9 cellular contexts compared by ENCODE assay signal in genomic region chr6:163180874-163181541, GRCh38.
A peak's percentile ranks its signal among the peaks of the same experiment; 100 is the strongest.
DNase-seq lines count a peak whose midpoint lies in the region; ATAC-seq and TF ChIP-seq lines count a peak whose summit lies in the region.
"Had no signal": no experiment of that assay in that cellular context is flagged by ENCODE, and none has a peak within 500 bp of the region (broad histone marks: within the 10 kb centered on the region; RNA-seq: fewer than 3 reads in every experiment).

No MANE protein-coding gene starts in this region.

- H3K9me3 Mint-ChIP-seq in progenitor cell of endocrine pancreas (ENCODE audit: low read depth): no peaks in the 10 kb centered on the region
- H3K9me3 Mint-ChIP-seq: stimulated activated naive CD8-positive, alpha-beta T cell treated with anti-CD3 and anti-CD28 coated beads, Interleukin-15, Interleukin-2, amounts not matched to agents 100 ng/mL and 50 ng/mL, for 24 hours had no signal

- peaks cover 28% of the 10 kb centered on the region for H3K9me3 ChIP-seq in AG04450 (ENCODE audit: control insufficient read depth, insufficient read depth, low read length)

- ATAC-seq in Right ventricle myocardium superior (ENCODE audit: poor library complexity): peak; percentile 96
- ATAC-seq in HG02981 (IDR thresholded peaks at IDR 0.05; ENCODE audit: unreplicated experiment): no peak
- no peak for ATAC-seq in HG03442 (IDR thresholded peaks at IDR 0.05; ENCODE audit: unreplicated experiment)

- H3K4me1 Mint-ChIP-seq in progenitor cell of endocrine pancreas (ENCODE audit: low read depth): peaks cover 1% of the 10 kb centered on the region

- no peak overlapping the region for H3K4me3 Mint-ChIP-seq in progenitor cell of endocrine pancreas (ENCODE audit: low read depth)
- H3K4me3 Mint-ChIP-seq: stimulated activated naive CD8-positive, alpha-beta T cell treated with anti-CD3 and anti-CD28 coated beads, Interleukin-15, Interleukin-2, amounts not matched to agents 100 ng/mL and 50 ng/mL, for 24 hours had no signal

- no peak overlapping the region for H3K4me3 ChIP-seq in AG04450 (ENCODE audit: low read depth, low read length)

- H3K27ac ChIP-seq in AG04450 (ENCODE audit: low read depth, low read length): no peak overlapping the region

- DNase-seq in AG04450 (ENCODE audit: low read depth, low spot score): no peak
- peak; percentile 72 for DNase-seq in HEK293T (ENCODE audit: extremely low spot score)
- peak; percentile 84 for DNase-seq in UCSD-AML1 (lab: John Stamatoyannopoulos, UW; ENCODE audit: unreplicated experiment)
- peak; percentile 88 for DNase-seq in Right ventricle myocardium superior
- DNase-seq in progenitor cell of endocrine pancreas (ENCODE audit: low spot score, unreplicated experiment): peak; percentile 27
- no peak for DNase-seq in NCI-H1436 treated with DMSO at 0.1 percent for 48 hours (lab: John Stamatoyannopoulos, UW)

- intact Hi-C loops in Right ventricle myocardium superior (cut with DNase I): loop anchor here (5.0 to 10.0 kb wide), 3 partner anchors 241 to 926 kb away; no protein-coding TSS in a partner anchor

- H3K27me3 Mint-ChIP-seq in progenitor cell of endocrine pancreas: peaks cover 24% of the 10 kb centered on the region

- H3K27me3 ChIP-seq in AG04450 (ENCODE audit: control insufficient read depth, insufficient read depth, low read length): no peaks in the 10 kb centered on the region

- H3K27ac Mint-ChIP-seq in progenitor cell of endocrine pancreas: peak overlapping the region; percentile 42
- H3K27ac Mint-ChIP-seq: stimulated activated naive CD8-positive, alpha-beta T cell treated with anti-CD3 and anti-CD28 coated beads, Interleukin-15, Interleukin-2, amounts not matched to agents 100 ng/mL and 50 ng/mL, for 24 hours had no signal

- TF ChIP-seq CTCF in AG04450 (IDR thresholded peaks at IDR 0.05; ENCODE audit: low read depth, low read length): peak; percentile 20; the same call in 1 of the 2 replicates
- peak; percentile 66 for TF ChIP-seq CTCF in progenitor cell of endocrine pancreas (IDR thresholded peaks at IDR 0.05; ENCODE audit: unreplicated experiment)

- H3K36me3 Mint-ChIP-seq in progenitor cell of endocrine pancreas (ENCODE audit: insufficient read depth): no peaks in the 10 kb centered on the region

- POLR2A ChIA-PET in AG04450 (lab: Yijun Ruan, JAX): no interaction called here
- POLR2A ChIA-PET in HEK293T (lab: Yijun Ruan, JAX): interaction anchor here (1.4 kb wide), 1 partner anchor 235 kb away, joined by 4 read pairs; no protein-coding TSS in a partner anchor

- CTCF ChIA-PET in AG04450 (lab: Charles Lee) (no interaction called here), HEK293T (lab: Yijun Ruan, JAX) (interaction anchor here (0.7 to 1.0 kb wide), 3 partner anchors 28 to 238 kb away, joined by 3 to 4 read pairs (median 3); no protein-coding TSS in a partner anchor)

TF ChIP-seq in HEK293T, 16 proteins besides CTCF, POLR2A, EP300 and RAD21:
- TF ChIP-seq ARNT (IDR thresholded peaks at IDR 0.05) (no peak), ZNF384 (IDR thresholded peaks at IDR 0.05) (no peak), SUZ12 (IDR thresholded peaks at IDR 0.05) (no peak), NFRKB (IDR thresholded peaks at IDR 0.05) (no peak)

Comparison
In these comparisons a context has a peak if more than half of its experiments do, and no peak if none do; other contexts are left out.
1. DNase-seq: peak in HEK293T (single experiment), UCSD-AML1 (single experiment), Right ventricle myocardium superior (single experiment) and progenitor cell of endocrine pancreas (single experiment); none in AG04450 (single experiment) and NCI-H1436 treated with DMSO at 0.1 percent for 48 hours (single experiment).